Comparison of ENCODE assay signal across 8 cellular contexts in genomic region chrX:47561653-47562151, GRCh38. TPM values are rescaled to one million over a fixed set of nuclear protein-coding genes. Genes with fewer than 3 reads are reported as not detected.
A peak's percentile ranks its signal among the peaks of the same experiment; 100 is the strongest.
DNase-seq lines count a peak whose midpoint lies in the region; ATAC-seq, FAIRE-seq and TF ChIP-seq lines count a peak whose summit lies in the region.

No MANE protein-coding gene starts in this region.

- peak overlapping the region; percentile 85 for H3K4me3 ChIP-seq in GM12864 (ENCODE audit: low read depth, low read length)
- H3K4me3 ChIP-seq in SK-N-MC, result peak overlapping the region; percentile 83
- peak overlapping the region; percentile 50 to 71 (median 68) for H3K4me3 ChIP-seq in fibroblast of lung (replicated peaks in 1 of 4; ENCODE audit: control extremely low read depth in 1 of 4, insufficient read depth in 1 of 4, low read depth in 3 of 4, low read length in 4 of 4)
- H3K4me3 ChIP-seq in psoas muscle, result peak overlapping the region; percentile 70

- H3K9me3 ChIP-seq in SK-N-MC (ENCODE audit: low read depth, low read length) (no peaks in the 10 kb centered on the region), fibroblast of lung (ENCODE audit: control insufficient read depth, insufficient read depth, low read depth, low read length) (no peaks in the 10 kb centered on the region), psoas muscle (no peaks in the 10 kb centered on the region)

- no peak overlapping the region for H2AFZ ChIP-seq in fibroblast of lung (ENCODE audit: low read length)

- H3K27ac ChIP-seq in SK-N-MC, result peak overlapping the region; percentile 49; the same call in 1 of the 2 replicates
- peak overlapping the region; percentile 95 for H3K27ac ChIP-seq in fibroblast of lung (ENCODE audit: insufficient read depth, low read length)
- peak overlapping the region; percentile 92 for H3K27ac ChIP-seq in psoas muscle

- H3K4me2 ChIP-seq in fibroblast of lung (ENCODE audit: extremely low read depth, insufficient read depth, low read length), result peak overlapping the region; percentile 44

- ATAC-seq in psoas muscle, result no peak
- no peak for ATAC-seq in GM18511 (IDR thresholded peaks at IDR 0.05; ENCODE audit: unreplicated experiment)
- no peak for ATAC-seq in HG03175 (IDR thresholded peaks at IDR 0.05; ENCODE audit: unreplicated experiment)

- peaks cover 15% of the 10 kb centered on the region for H3K79me2 ChIP-seq in fibroblast of lung (ENCODE audit: control insufficient read depth, insufficient read depth, low read length)

- H3K36me3 ChIP-seq in SK-N-MC (ENCODE audit: insufficient read depth, low read length) (peaks cover 34% of the 10 kb centered on the region; the same call in 1 of the 2 replicates), fibroblast of lung (ENCODE audit: control insufficient read depth, insufficient read depth, low read length) (peaks cover 3% of the 10 kb centered on the region), psoas muscle (ENCODE audit: insufficient read depth in 1 of 2, low read depth in 1 of 2) (peaks cover 5 to 31% of the 10 kb centered on the region in 2 donors)

- H3K4me1 ChIP-seq in fibroblast of lung (ENCODE audit: control insufficient read depth, extremely low read depth, insufficient read depth, low read length), result no peaks in the 10 kb centered on the region
- H3K4me1 ChIP-seq in psoas muscle, result no peaks in the 10 kb centered on the region

- TF ChIP-seq CTCF in GM12864 (IDR thresholded peaks at IDR 0.05; ENCODE audit: low read depth, low read length, missing control alignments), result no peak
- no peak for TF ChIP-seq CTCF in fibroblast of lung (conservative IDR thresholded peaks at IDR 0.05 in 1 of 2, IDR thresholded peaks at IDR 0.05 in 1 of 2; ENCODE audit: low read depth in 1 of 2, low read length in 2 of 2)
- no peak for TF ChIP-seq CTCF in psoas muscle (IDR thresholded peaks at IDR 0.05)

- intact Hi-C loops in psoas muscle (cut with DNase I), result no loop called here

- 2 to 44% (median 4%) methylated on average over 10 of the region's 10 CpGs for WGBS in psoas muscle, 3 donors

- DNase-seq in GM12864 (ENCODE audit: low read depth) (no peak), SK-N-MC (ENCODE audit: low read depth, low spot score) (no peak), fibroblast of lung (ENCODE audit: low read depth in 2 of 2) (no peak), psoas muscle (no peak), RCC 7860 (ENCODE audit: low spot score) (no peak), NCI-H748 treated with DMSO at 0.1 percent for 48 hours (lab: John Stamatoyannopoulos, UW) (no peak)

- H4K20me1 ChIP-seq in fibroblast of lung (ENCODE audit: control insufficient read depth, extremely low read depth, insufficient read depth, low read length), result no peaks in the 10 kb centered on the region

- FAIRE-seq in RCC 7860 (lab: Jason Lieb, UNC), result no peak

- no peaks in the 10 kb centered on the region for H3K27me3 ChIP-seq in fibroblast of lung (ENCODE audit: control insufficient read depth, insufficient read depth, low read length)
- no peaks in the 10 kb centered on the region for H3K27me3 ChIP-seq in psoas muscle (ENCODE audit: insufficient read depth in 3 of 3, low read length in 2 of 3)

- H3K9ac ChIP-seq in SK-N-MC (ENCODE audit: insufficient read length) (peak overlapping the region; percentile 84), fibroblast of lung (ENCODE audit: insufficient read depth, low read length) (peak overlapping the region; percentile 91)

RNA-seq across cellular contexts. Expression of gene ARAF, which starts 0.7 kb away (rescaled TPM):
- total RNA-seq in fibroblast of lung (10.3 and 14.4 TPM in 2 replicates), psoas muscle (100 to 1,000 TPM; 101 to 118 (median 108) TPM)
- polyA plus RNA-seq in fibroblast of lung (40.9 and 48.8 TPM in 2 replicates), psoas muscle (10 to 100 TPM; 54.3 to 63.9 (median 61.6) TPM)
- polyA plus RNA-seq in fibroblast of lung (2012), result 40.2 and 48.0 TPM in 2 replicates
- 150 and 194 TPM in 2 replicates for polyA minus RNA-seq in fibroblast of lung (ENCODE audit: low replicate concordance)

RNA-seq across cellular contexts. Expression of gene TIMP1, which starts 20.5 kb away (rescaled TPM):
- total RNA-seq in fibroblast of lung, result 460 and 845 TPM in 2 replicates
- 1,117 and 2,877 TPM in 2 replicates for polyA plus RNA-seq in fibroblast of lung
- polyA plus RNA-seq in fibroblast of lung (2012), result 1,728 and 3,544 TPM in 2 replicates
- polyA minus RNA-seq in fibroblast of lung (ENCODE audit: low replicate concordance), result 4,396 and 5,420 TPM in 2 replicates
- 100 to 1,000 TPM in 1 of 4 donors, 10 to 100 TPM in 3; 33.2 to 157 (median 57.2) TPM for total RNA-seq in psoas muscle
- polyA plus RNA-seq in psoas muscle, result 100 to 1,000 TPM in 1 of 3 donors, 10 to 100 TPM in 2; 15.7 to 190 (median 33.7) TPM

RNA-seq across cellular contexts. Expression of gene SYN1, which starts 58.0 kb away (rescaled TPM):
- under 0.01 and 0.17 TPM in 2 replicates for total RNA-seq in fibroblast of lung
- 0.56 and 1.4 TPM in 2 replicates for polyA plus RNA-seq in fibroblast of lung
- polyA plus RNA-seq in fibroblast of lung (2012), result 1.0 and 1.9 TPM in 2 replicates
- 2.2 and 11.2 TPM in 2 replicates for polyA minus RNA-seq in fibroblast of lung (ENCODE audit: low replicate concordance)
- total RNA-seq in psoas muscle, result 1 to 10 TPM in 3 of 4 donors, under 1 TPM in 1; 0.84 to 7.0 (median 2.6) TPM
- 1 to 10 TPM in 2 of 3 donors, under 1 TPM in 1; 0.80 to 2.4 (median 2.3) TPM for polyA plus RNA-seq in psoas muscle
